In the genomic region with DNA sequence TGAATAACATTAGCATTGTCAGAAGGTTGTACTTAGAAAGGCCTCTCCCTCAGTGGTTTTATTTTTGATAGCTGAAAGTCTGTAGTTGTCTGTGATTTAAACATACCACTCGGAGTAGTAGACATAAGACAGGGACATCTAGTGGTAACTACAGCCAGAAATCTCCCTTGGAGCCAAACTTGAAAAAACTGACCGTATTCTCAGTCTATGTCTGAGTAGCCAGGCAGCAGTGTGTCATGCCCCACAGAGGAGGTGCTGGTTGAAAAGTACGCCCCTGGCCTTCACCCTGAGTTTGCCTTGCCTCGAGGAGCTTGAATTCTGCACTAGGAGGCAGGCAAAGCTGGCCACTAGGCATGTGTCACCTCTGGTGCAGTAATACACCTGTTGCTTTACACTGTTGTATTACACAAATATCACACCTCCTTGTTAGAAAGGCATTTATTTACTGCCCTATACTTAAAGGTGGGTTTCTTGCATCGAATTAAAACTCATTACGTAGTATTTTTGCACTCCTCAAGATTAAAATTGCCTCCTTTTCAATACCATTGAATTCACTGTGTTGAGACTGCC, we compare ENCODE assay signal across 1 cellular context.
TF ChIP-seq lines count a peak whose summit lies in the region.

No MANE protein-coding gene starts in this region.

TF ChIP-seq in GM23338, 12 proteins besides CTCF, POLR2A, EP300 and RAD21 (continued from another document):
- TF ChIP-seq ZNF462 (CRISPR knock-in tag; IDR thresholded peaks at IDR 0.05) (no peak), NANOG (IDR thresholded peaks at IDR 0.05; ENCODE audit: borderline replicate concordance) (no peak), ZNF331 (CRISPR knock-in tag; IDR thresholded peaks at IDR 0.05; ENCODE audit: low read depth) (no peak), POLR2AphosphoS5 (IDR thresholded peaks at IDR 0.05; ENCODE audit: low read depth) (no peak)
